Comparison of ENCODE assay signal across 20 cellular contexts in the genomic region with DNA sequence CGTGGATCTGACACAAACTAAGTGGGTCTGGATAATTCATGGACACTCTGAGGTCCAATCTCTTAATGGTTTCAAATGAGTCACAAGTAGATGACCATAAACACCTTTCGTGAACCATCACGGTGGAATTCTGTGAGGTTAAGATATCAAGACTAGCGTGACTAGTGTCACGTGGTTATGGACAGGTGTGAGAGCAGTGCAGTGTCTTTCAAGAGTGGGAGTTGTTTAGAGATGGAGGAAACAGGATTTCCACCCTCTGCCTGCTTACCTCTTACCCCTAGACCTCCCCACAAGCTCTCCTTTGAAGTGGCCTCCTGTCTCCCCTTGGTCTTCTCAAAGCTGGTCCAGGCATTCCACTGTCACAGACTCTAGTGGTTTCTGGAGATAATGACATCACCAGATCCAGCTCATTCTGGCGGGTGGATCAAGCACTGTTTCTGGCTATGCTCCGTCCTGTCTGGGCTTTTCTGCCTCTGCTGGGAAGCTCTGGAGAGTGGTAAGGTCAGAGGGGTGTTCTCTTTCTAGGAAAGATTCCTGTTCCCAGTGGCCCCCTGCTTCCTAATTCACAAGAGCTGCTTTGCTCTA. TPM values are rescaled to one million over a fixed set of nuclear protein-coding genes. Genes with fewer than 3 reads are reported as not detected.
A peak's percentile ranks its signal among the peaks of the same experiment; 100 is the strongest.
DNase-seq lines count a peak whose midpoint lies in the region; ATAC-seq, FAIRE-seq and TF ChIP-seq lines count a peak whose summit lies in the region.
"Had no signal": no experiment of that assay in that cellular context is flagged by ENCODE, and none has a peak within 500 bp of the region (broad histone marks: within the 10 kb centered on the region; RNA-seq: fewer than 3 reads in every experiment).

No MANE protein-coding gene starts in this region.

- POLR2A ChIA-PET in K562 (lab: Yijun Ruan, JAX), result interaction anchor here (1.2 to 1.8 kb wide), 2 partner anchors 8 to 10 kb away, joined by 3 to 5 read pairs; no protein-coding TSS in a partner anchor

- peak; percentile 32 for FAIRE-seq in K562 (lab: Jason Lieb, UNC)

- no peaks in the 10 kb centered on the region for H4K20me1 ChIP-seq in K562 (replicated peaks; ENCODE audit: control insufficient read depth, insufficient read depth, low read length)

- H2AFZ ChIP-seq in K562 (ENCODE audit: low read depth, low read length), result no peak overlapping the region

- peaks cover 37% of the 10 kb centered on the region for H3K4me1 Mint-ChIP-seq in stimulated activated naive CD8-positive, alpha-beta T cell treated with anti-CD3 and anti-CD28 coated beads, Interleukin-15, Interleukin-2, amounts not matched to agents 100 ng/mL and 50 ng/mL, for 24 hours (ENCODE audit: low read depth)
- peaks cover 39% of the 10 kb centered on the region for H3K4me1 Mint-ChIP-seq in stimulated activated naive CD8-positive, alpha-beta T cell treated with anti-CD3 and anti-CD28 coated beads, Interleukin-15, amount 100 ng/mL, for 72 hours
- peaks cover 26% of the 10 kb centered on the region for H3K4me1 Mint-ChIP-seq in activated CD4-positive, alpha-beta T cell treated with anti-CD3 and anti-CD28 coated beads, Interleukin-2, amount 10 ng/mL, durations not matched to agents 24 days and 14 days

- H3K27me3 Mint-ChIP-seq in stimulated activated naive CD8-positive, alpha-beta T cell treated with anti-CD3 and anti-CD28 coated beads, Interleukin-15, Interleukin-2, amounts not matched to agents 100 ng/mL and 50 ng/mL, for 24 hours, result peaks cover 57% of the 10 kb centered on the region
- peaks cover 54% of the 10 kb centered on the region for H3K27me3 Mint-ChIP-seq in stimulated activated naive CD8-positive, alpha-beta T cell treated with anti-CD3 and anti-CD28 coated beads, Interleukin-15, amount 100 ng/mL, for 72 hours
- peaks cover 29% of the 10 kb centered on the region for H3K27me3 Mint-ChIP-seq in activated CD4-positive, alpha-beta T cell treated with anti-CD3 and anti-CD28 coated beads, Interleukin-2, amount 10 ng/mL, durations not matched to agents 24 days and 14 days

- H3K4me2 ChIP-seq in K562 (ENCODE audit: insufficient read depth, low read length), result no peak overlapping the region

- WGBS in K562 (ENCODE audit: insufficient coverage, low coverage, missing lambda C conversion rate), result 28% methylated on average over 7 of the region's 7 CpGs

- CTCF ChIA-PET in K562 (lab: Yijun Ruan, JAX; ENCODE audit: low intra/inter-chr PET ratio), result no interaction called here

- in situ Hi-C loops in K562 (cut with MboI), result loop anchor here (10.0 kb wide), 1 partner anchor 241 kb away; no protein-coding TSS in a partner anchor

- H3K9me1 ChIP-seq in K562 (ENCODE audit: control insufficient read depth, insufficient read depth, low read length), result no peaks in the 10 kb centered on the region

- no peak for TF ChIP-seq RAD21 in K562 (CRISPR knock-in tag; conservative IDR thresholded peaks at IDR 0.05 in 1 of 2, IDR thresholded peaks at IDR 0.05 in 1 of 2)

- H3K79me2 ChIP-seq in K562 (ENCODE audit: control insufficient read depth, insufficient read depth, low read length), result no peaks in the 10 kb centered on the region

- H3K9me3 ChIP-seq in K562 (replicated peaks; ENCODE audit: control insufficient read depth, insufficient read depth, low read depth, low read length) (no peaks in the 10 kb centered on the region), mucosa of rectum (ENCODE audit: control insufficient read depth in 2 of 2, low read length in 2 of 2) (no peaks in the 10 kb centered on the region), vagina (no peaks in the 10 kb centered on the region)
- H3K9me3 ChIP-seq: left ventricle myocardium inferior, SJCRH30, uterus had no signal

- peaks cover 0 to 4% of the 10 kb centered on the region in 2 experiments; a peak in 1 of 5 replicates for H3K4me1 ChIP-seq in K562 (replicated peaks in 1 of 2; ENCODE audit: control insufficient read depth in 2 of 2, insufficient read depth in 2 of 2, low read length in 2 of 2)
- H3K4me1 ChIP-seq in mucosa of rectum (ENCODE audit: control insufficient read depth in 2 of 2, insufficient read depth in 2 of 2, low read length in 2 of 2), result peaks cover 4 to 10% of the 10 kb centered on the region in 2 donors
- peaks cover 15% of the 10 kb centered on the region for H3K4me1 ChIP-seq in vagina

- DNase-seq in stimulated activated naive CD8-positive, alpha-beta T cell treated with anti-CD3 and anti-CD28 coated beads, Interleukin-15, amount 100 ng/mL, for 72 hours, result no peak
- DNase-seq in K562 (ENCODE audit: extremely low read depth in 1 of 4, low spot score in 3 of 4) (no peak), vagina (ENCODE audit: extremely low spot score in 2 of 2) (no peak)
- DNase-seq in activated CD4-positive, alpha-beta T cell treated with anti-CD3 and anti-CD28 coated beads, Interleukin-2, amount 10 ng/mL, durations not matched to agents 24 days and 14 days, result no peak
- no peak for DNase-seq in activated naive CD4-positive, alpha-beta T cell (lab: John Stamatoyannopoulos, UW)
- DNase-seq: effector CD8-positive, alpha-beta T cell; GOT3; left ventricle myocardium inferior; NCI-H187; NCI-H446; uterus had no signal

- no TSS peak for BruUV-seq in K562 (replicated peaks; lab: Mats Ljungman, UMichigan)

- no peak overlapping the region for H3K27ac ChIP-seq in K562 (ENCODE audit: extremely low read depth, low read depth, low read length)
- peak overlapping the region; percentile 87 to 91 for H3K27ac ChIP-seq in mucosa of rectum (ENCODE audit: low read depth in 2 of 2, low read length in 2 of 2)
- H3K27ac ChIP-seq in vagina, result peak overlapping the region; percentile 61
- H3K27ac ChIP-seq: SJCRH30, uterus had no signal

- ATAC-seq in stimulated activated naive CD8-positive, alpha-beta T cell treated with anti-CD3 and anti-CD28 coated beads, Interleukin-15, amount 100 ng/mL, for 72 hours, result no peak
- no peak for ATAC-seq in K562
- ATAC-seq in HG03460 (IDR thresholded peaks at IDR 0.05; ENCODE audit: unreplicated experiment), result no peak

- H3K27me3 ChIP-seq in K562 (ENCODE audit: control insufficient read depth in 2 of 2, insufficient read depth in 2 of 2, low read length in 2 of 2) (no peaks in the 10 kb centered on the region), mucosa of rectum (ENCODE audit: control insufficient read depth in 2 of 2, insufficient read depth in 2 of 2, low read length in 2 of 2) (peaks cover 0 to 5% of the 10 kb centered on the region in 2 donors), vagina (peaks cover 5% of the 10 kb centered on the region)
- H3K27me3 ChIP-seq: SJCRH30 had no signal

- no peak for TF ChIP-seq CTCF in K562 (IDR thresholded peaks at IDR 0.05 in 2 of 3, conservative IDR thresholded peaks at IDR 0.05 in 1 of 3; ENCODE audit: insufficient read depth in 2 of 3, low read depth in 1 of 3, low read length in 3 of 3)
- no peak for TF ChIP-seq CTCF in vagina (IDR thresholded peaks at IDR 0.05)

- TF ChIP-seq EP300 in K562 (IDR thresholded peaks at IDR 0.05; ENCODE audit: low read length), result no peak

- H3K36me3 ChIP-seq in K562 (ENCODE audit: control insufficient read depth, insufficient read depth, low read length), result no peaks in the 10 kb centered on the region
- no peaks in the 10 kb centered on the region for H3K36me3 ChIP-seq in mucosa of rectum (ENCODE audit: control insufficient read depth in 2 of 2, insufficient read depth in 2 of 2, low read length in 2 of 2)
- H3K36me3 ChIP-seq in vagina, result no peaks in the 10 kb centered on the region
- H3K36me3 ChIP-seq: left ventricle myocardium inferior, SJCRH30, uterus had no signal

- H3K36me3 Mint-ChIP-seq in stimulated activated naive CD8-positive, alpha-beta T cell treated with anti-CD3 and anti-CD28 coated beads, Interleukin-15, Interleukin-2, amounts not matched to agents 100 ng/mL and 50 ng/mL, for 24 hours (ENCODE audit: low read depth), result peaks cover 4% of the 10 kb centered on the region
- no peaks in the 10 kb centered on the region for H3K36me3 Mint-ChIP-seq in activated CD4-positive, alpha-beta T cell treated with anti-CD3 and anti-CD28 coated beads, Interleukin-2, amount 10 ng/mL, durations not matched to agents 24 days and 14 days (ENCODE audit: low read depth)
- H3K36me3 Mint-ChIP-seq: activated naive CD8-positive, alpha-beta T cell; CD4-positive, CD25-positive, alpha-beta regulatory T cell had no signal

- TF ChIP-seq POLR2A in K562 (conservative IDR thresholded peaks at IDR 0.05) (no peak), vagina (IDR thresholded peaks at IDR 0.05) (no peak)

- H3K27ac Mint-ChIP-seq in stimulated activated naive CD8-positive, alpha-beta T cell treated with anti-CD3 and anti-CD28 coated beads, Interleukin-15, Interleukin-2, amounts not matched to agents 100 ng/mL and 50 ng/mL, for 24 hours, result peak overlapping the region; percentile 45
- no peak overlapping the region for H3K27ac Mint-ChIP-seq in stimulated activated naive CD8-positive, alpha-beta T cell treated with anti-CD3 and anti-CD28 coated beads, Interleukin-15, amount 100 ng/mL, for 72 hours
- no peak overlapping the region for H3K27ac Mint-ChIP-seq in activated CD4-positive, alpha-beta T cell treated with anti-CD3 and anti-CD28 coated beads, Interleukin-2, amount 10 ng/mL, durations not matched to agents 24 days and 14 days

- no peaks in the 10 kb centered on the region for H3K9me3 Mint-ChIP-seq in stimulated activated naive CD8-positive, alpha-beta T cell treated with anti-CD3 and anti-CD28 coated beads, Interleukin-15, Interleukin-2, amounts not matched to agents 100 ng/mL and 50 ng/mL, for 24 hours
- H3K9me3 Mint-ChIP-seq in stimulated activated naive CD8-positive, alpha-beta T cell treated with anti-CD3 and anti-CD28 coated beads, Interleukin-15, amount 100 ng/mL, for 72 hours, result no peaks in the 10 kb centered on the region
- no peaks in the 10 kb centered on the region for H3K9me3 Mint-ChIP-seq in activated CD4-positive, alpha-beta T cell treated with anti-CD3 and anti-CD28 coated beads, Interleukin-2, amount 10 ng/mL, durations not matched to agents 24 days and 14 days

- no peak overlapping the region for H3K4me3 ChIP-seq in K562
- H3K4me3 ChIP-seq in mucosa of rectum (ENCODE audit: low read length in 2 of 2), result peak overlapping the region in 1 of 2 donors; percentile 2
- H3K4me3 ChIP-seq in vagina, result no peak overlapping the region
- H3K4me3 ChIP-seq: uterus had no signal

- intact Hi-C loops in K562 (cut with micrococcal nuclease) (no loop called here), vagina (cut with DNase I) (no loop called here)
- intact Hi-C loops in activated CD4-positive, alpha-beta T cell treated with anti-CD3 and anti-CD28 coated beads, Interleukin-2, amount 10 ng/mL, durations not matched to agents 24 days and 14 days (cut with micrococcal nuclease), result no loop called here

- H3K9ac ChIP-seq in K562 (ENCODE audit: insufficient read depth in 1 of 2, low read depth in 2 of 2, low read length in 2 of 2) (no peak overlapping the region), mucosa of rectum (ENCODE audit: low read depth in 1 of 2, low read length in 2 of 2) (peak overlapping the region in 1 of 2 donors; percentile 83)

- no peak overlapping the region for H3K4me3 Mint-ChIP-seq in stimulated activated naive CD8-positive, alpha-beta T cell treated with anti-CD3 and anti-CD28 coated beads, Interleukin-15, Interleukin-2, amounts not matched to agents 100 ng/mL and 50 ng/mL, for 24 hours
- H3K4me3 Mint-ChIP-seq in stimulated activated naive CD8-positive, alpha-beta T cell treated with anti-CD3 and anti-CD28 coated beads, Interleukin-15, amount 100 ng/mL, for 72 hours, result no peak overlapping the region
- no peak overlapping the region for H3K4me3 Mint-ChIP-seq in activated CD4-positive, alpha-beta T cell treated with anti-CD3 and anti-CD28 coated beads, Interleukin-2, amount 10 ng/mL, durations not matched to agents 24 days and 14 days

RNA-seq across cellular contexts. Expression of a gene that starts 20.0 kb away (rescaled TPM):
- total RNA-seq in K562 (2011; cell fraction: chromatin; rRNA removed; ENCODE audit: low replicate concordance), result 4.7 and 25.6 TPM in 2 replicates
- 3.8 and 6.7 TPM in 2 replicates for total RNA-seq in K562 (2011; cell fraction: nucleolus; rRNA removed)
- total RNA-seq in K562 (2011; cell fraction: nucleoplasm; rRNA removed), result 7.1 and 7.6 TPM in 2 replicates
- total RNA-seq in K562 (2014; rRNA removed) (4.3 and 5.1 TPM in 2 replicates), K562 (2014; rRNA removed; fragmentation: Illumina TruSeq; extraction: Trizol) (6.0 and 6.4 TPM in 2 replicates), K562 (2015; rRNA removed; fragmentation: Illumina TruSeq; extraction: Trizol) (7.1 and 8.8 TPM in 2 replicates), K562 (2021) (4.5 and 4.9 TPM in 2 replicates), vagina (16.9 TPM)
- polyA plus RNA-seq in K562 (2011; rRNA removed) (4.5 and 4.6 TPM in 2 replicates), K562 (2014; fragmentation: Illumina TruSeq; extraction: Trizol) (3.9 and 4.2 TPM in 2 replicates), K562 (2014; fragmentation: Nextera tagmentation; extraction: Ambion mirVana) (under 1 TPM; 0.38 to 0.55 TPM), K562 (2014; rRNA removed) (3.2 and 5.3 TPM in 2 replicates)
- 1.0 and 1.2 TPM in 2 replicates for polyA plus RNA-seq in K562 (2011; cell fraction: cytosol; rRNA removed)
- polyA plus RNA-seq in K562 (2011; cell fraction: nucleus; rRNA removed), result 7.1 and 9.6 TPM in 2 replicates
- 2.4 and 3.2 TPM in 2 replicates for polyA plus RNA-seq in K562 (2012)
- 7.2 and 12.4 TPM in 2 replicates for polyA minus RNA-seq in K562 (2011; rRNA and poly(A)+ RNA removed)
- 1.4 and 3.0 TPM in 2 replicates for polyA minus RNA-seq in K562 (2011; cell fraction: cytosol; rRNA and poly(A)+ RNA removed)
- 6.1 and 11.3 TPM in 2 replicates for polyA minus RNA-seq in K562 (2011; cell fraction: nucleus; rRNA and poly(A)+ RNA removed)
- 4.3 and 5.1 TPM in 2 replicates for total RNA-seq in activated CD4-positive, alpha-beta T cell treated with anti-CD3 and anti-CD28 coated beads, Interleukin-2, amount 10 ng/mL, durations not matched to agents 24 days and 14 days

RNA-seq across cellular contexts. Expression of a gene that starts 54.4 kb away (rescaled TPM):
- total RNA-seq in K562 (2011; cell fraction: chromatin; rRNA removed; ENCODE audit: low replicate concordance), result not detected in 2 replicates
- not detected in 2 replicates for total RNA-seq in K562 (2011; cell fraction: nucleolus; rRNA removed)
- total RNA-seq in K562 (2011; cell fraction: nucleoplasm; rRNA removed), result not detected in 2 replicates
- total RNA-seq in K562 (2014; rRNA removed), result not detected in 2 replicates
- total RNA-seq in K562 (2014; rRNA removed; fragmentation: Illumina TruSeq; extraction: Trizol), result not detected in 2 replicates
- total RNA-seq in K562 (2015; rRNA removed; fragmentation: Illumina TruSeq; extraction: Trizol), result not detected in 2 replicates
- total RNA-seq in K562 (2021), result not detected in 2 replicates
- not detected in 2 replicates for polyA plus RNA-seq in K562 (2011; rRNA removed)
- polyA plus RNA-seq in K562 (2011; cell fraction: cytosol; rRNA removed), result not detected in 2 replicates
- polyA plus RNA-seq in K562 (2011; cell fraction: nucleus; rRNA removed), result not detected in 2 replicates
- polyA plus RNA-seq in K562 (2012), result 0.65 and 0.69 TPM in 2 replicates
- not detected in 2 replicates for polyA plus RNA-seq in K562 (2014; fragmentation: Illumina TruSeq; extraction: Trizol)
- polyA plus RNA-seq in K562 (2014; fragmentation: Nextera tagmentation; extraction: Ambion mirVana), result under 1 TPM; 0.03 TPM
- not detected in 2 replicates for polyA plus RNA-seq in K562 (2014; rRNA removed)
- polyA minus RNA-seq in K562 (2011; rRNA and poly(A)+ RNA removed), result not detected in 2 replicates
- polyA minus RNA-seq in K562 (2011; cell fraction: cytosol; rRNA and poly(A)+ RNA removed), result not detected in 2 replicates
- not detected in 2 replicates for polyA minus RNA-seq in K562 (2011; cell fraction: nucleus; rRNA and poly(A)+ RNA removed)
- not detected for total RNA-seq in vagina
- not detected in 2 replicates for total RNA-seq in activated CD4-positive, alpha-beta T cell treated with anti-CD3 and anti-CD28 coated beads, Interleukin-2, amount 10 ng/mL, durations not matched to agents 24 days and 14 days
- total RNA-seq: A673; CD4-positive, CD25-positive, alpha-beta regulatory T cell; HT-29; left ventricle myocardium inferior; pulmonary artery endothelial cell; uterus had no signal
